In the genomic region with DNA sequence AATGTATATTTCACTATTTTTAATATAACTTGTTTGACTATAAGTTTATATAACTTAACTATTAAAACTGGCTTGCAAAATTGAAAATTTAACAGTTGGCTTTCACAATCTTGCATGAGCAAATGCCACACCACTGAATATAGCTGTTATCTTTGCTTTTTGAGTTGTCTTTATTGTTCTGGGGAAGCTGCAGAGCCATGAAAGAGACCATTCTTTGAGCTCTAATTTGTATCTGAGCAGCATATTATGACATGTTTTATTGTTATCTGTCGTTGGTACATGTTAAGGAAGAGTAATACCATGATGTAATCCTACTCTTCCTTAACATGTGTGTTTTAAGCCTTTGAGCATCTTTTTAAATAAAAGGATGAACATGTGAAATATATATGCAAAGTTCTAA, we compare ENCODE assay signal across 23 cellular contexts.
DNase-seq lines count a peak whose midpoint lies in the region; TF ChIP-seq lines count a peak whose summit lies in the region.
"Had no signal": no experiment of that assay in that cellular context is flagged by ENCODE, and none has a peak within 500 bp of the region (broad histone marks: within the 10 kb centered on the region; RNA-seq: fewer than 3 reads in every experiment).

No MANE protein-coding gene starts in this region.

- H3K9me2 ChIP-seq in Loucy (replicated peaks; ENCODE audit: low read depth, low read length) = no peaks in the 10 kb centered on the region

- peaks cover 4% of the 10 kb centered on the region for H3K4me1 ChIP-seq in Loucy (ENCODE audit: insufficient read depth, low read length, poor library complexity, severe bottlenecking)
- no peaks in the 10 kb centered on the region for H3K4me1 ChIP-seq in uterus
- H3K4me1 ChIP-seq: SJCRH30 had no signal

- H3K9ac ChIP-seq in Loucy (ENCODE audit: low read depth, low read length, poor library complexity, severe bottlenecking) = no peak overlapping the region
- H3K9ac ChIP-seq: GM23248 had no signal

- H3K4me2 ChIP-seq in Loucy (ENCODE audit: low read depth, low read length, poor library complexity, severe bottlenecking) = peak overlapping the region; percentile 68
- H3K4me2 ChIP-seq: PC-9 had no signal

- DNase-seq in dorsolateral prefrontal cortex (no peak), medulla oblongata (ENCODE audit: extremely low spot score) (peak; percentile 71), substantia nigra (lab: John Stamatoyannopoulos, UW) (peak in 1 of 49 donors; percentile 28), NCI-H1417 (lab: John Stamatoyannopoulos, UW) (no peak), NCI-H2196 (lab: John Stamatoyannopoulos, UW; ENCODE audit: unreplicated experiment) (no peak), uterus (no peak), COR-L47 (lab: John Stamatoyannopoulos, UW) (no peak)
- DNase-seq: AML-193; CD8-positive, alpha-beta T cell; DMS153; GM23248; H7; Kasumi-1; MV-4-11; NCI-H1105; NCI-H146; NCI-H2107; NCI-H526 treated with DMSO at 0.1 percent for 48 hours; PC-9; SJCRH30 had no signal

- TF ChIP-seq CTCF in Loucy (conservative IDR thresholded peaks at IDR 0.05; ENCODE audit: low read length) = no peak
- peak in 3 of 56 donors; percentile 10 to 25 (median 12) for TF ChIP-seq CTCF in dorsolateral prefrontal cortex (IDR thresholded peaks at IDR 0.05 in 54 of 56, conservative IDR thresholded peaks at IDR 0.05 in 2 of 56; ENCODE audit: low read depth in 1 of 56, partially characterized antibody in 56 of 56)
- TF ChIP-seq CTCF in uterus (IDR thresholded peaks at IDR 0.05) = no peak

- peak overlapping the region; percentile 74 for H2AFZ ChIP-seq in Loucy (ENCODE audit: low read length)
- H2AFZ ChIP-seq: PC-9 had no signal

- H3F3A ChIP-seq in Loucy (ENCODE audit: low read depth) = no peaks in the 10 kb centered on the region

- H3K79me2 ChIP-seq in Loucy (ENCODE audit: insufficient read depth, low read length) = no peaks in the 10 kb centered on the region

- peak overlapping the region; percentile 49 to 98 (median 91) for H3K27ac ChIP-seq in dorsolateral prefrontal cortex
- peak overlapping the region; percentile 94 for H3K27ac ChIP-seq in substantia nigra (ENCODE audit: low read depth, low read length, poor library complexity, severe bottlenecking)
- no peak overlapping the region for H3K27ac ChIP-seq in uterus
- H3K27ac ChIP-seq: C4-2B, GM23248, PC-9, SJCRH30 had no signal

- intact Hi-C loops in dorsolateral prefrontal cortex (cut with DNase I) (loop anchor here (5.0 to 10.0 kb wide), 2 partner anchors 52 to 135 kb away; no protein-coding TSS in a partner anchor), uterus (cut with DNase I; ENCODE audit: low total_unique reads) (no loop called here)

- no peaks in the 10 kb centered on the region for H4K20me1 ChIP-seq in Loucy (ENCODE audit: insufficient read depth, low read length, poor library complexity, severe bottlenecking)

- H3K36me3 ChIP-seq in Loucy (ENCODE audit: insufficient read depth, low read length) (no peaks in the 10 kb centered on the region), uterus (no peaks in the 10 kb centered on the region)
- H3K36me3 ChIP-seq: SJCRH30 had no signal

- H3K4me3 ChIP-seq in Loucy (ENCODE audit: low read length, poor library complexity, severe bottlenecking) (no peak overlapping the region), dorsolateral prefrontal cortex (peak overlapping the region in 38 of 59 donors; percentile 1 to 53 (median 26)), uterus (no peak overlapping the region)
- H3K4me3 ChIP-seq: GM23248, K562, PC-9, SJCRH30 had no signal

- no peak for TF ChIP-seq POLR2A in uterus (IDR thresholded peaks at IDR 0.05)

- H3K27me3 ChIP-seq in Loucy (ENCODE audit: insufficient read depth, low read length, poor library complexity, severe bottlenecking) (no peaks in the 10 kb centered on the region), dorsolateral prefrontal cortex (no peaks in the 10 kb centered on the region), uterus (no peaks in the 10 kb centered on the region)
- H3K27me3 ChIP-seq: SJCRH30 had no signal

- H3K9me3 ChIP-seq in Loucy (ENCODE audit: insufficient read depth, low read depth, low read length) (no peaks in the 10 kb centered on the region), uterus (no peaks in the 10 kb centered on the region)
- H3K9me3 ChIP-seq: SJCRH30 had no signal

Comparison
In these comparisons a context has a peak if more than half of its experiments do, and no peak if none do; other contexts are left out.
1. H3K4me3 ChIP-seq: peak in dorsolateral prefrontal cortex (38 of 59); none in Loucy (single experiment) and uterus (0 of 2).
2. H3K27ac ChIP-seq: peak in dorsolateral prefrontal cortex (59 of 59) and substantia nigra (single experiment); none in uterus (0 of 2).